8 cellular contexts compared by ENCODE assay signal in genomic region chr6:118708736-118709135, GRCh38. TPM values are rescaled to one million over a fixed set of nuclear protein-coding genes. Genes with fewer than 3 reads are reported as not detected.
DNase-seq lines count a peak whose midpoint lies in the region; ATAC-seq and TF ChIP-seq lines count a peak whose summit lies in the region.

No MANE protein-coding gene starts in this region.

- intact Hi-C loops in sigmoid colon (cut with DNase I), result no loop called here

- peak; percentile 21 to 28 for ATAC-seq in activated CD4-positive, CD25-positive, alpha-beta regulatory T cell treated with anti-CD3 and anti-CD28 coated beads, Interleukin-2, amount 50 U/mL, for 24 hours

- H3K9me3 ChIP-seq in MM.1S (replicated peaks; ENCODE audit: insufficient read depth, low read length) (no peaks in the 10 kb centered on the region), sigmoid colon (no peaks in the 10 kb centered on the region)

- no peaks in the 10 kb centered on the region for H4K20me1 ChIP-seq in MM.1S (ENCODE audit: insufficient read depth, low read length)

- H3K27me3 ChIP-seq in MM.1S (replicated peaks; ENCODE audit: insufficient read depth, low read length) (no peaks in the 10 kb centered on the region), sigmoid colon (no peaks in the 10 kb centered on the region)

- H3K27me3 Mint-ChIP-seq in endothelial cell (ENCODE audit: unreplicated experiment), result peaks cover 11% of the 10 kb centered on the region

- H3K4me1 Mint-ChIP-seq in endothelial cell (ENCODE audit: unreplicated experiment), result peaks cover 34% of the 10 kb centered on the region

- H3K79me2 ChIP-seq in MM.1S (ENCODE audit: low read length), result no peaks in the 10 kb centered on the region

- H3K4me2 ChIP-seq in MM.1S (ENCODE audit: low read depth, low read length), result peak overlapping the region; percentile 68

- peak overlapping the region; percentile 94 for H3K27ac Mint-ChIP-seq in endothelial cell (ENCODE audit: unreplicated experiment)

- H3F3A ChIP-seq in MM.1S (ENCODE audit: insufficient read depth, low read length), result peaks cover 14% of the 10 kb centered on the region; the same call in 1 of the 2 replicates

- H3K9me2 ChIP-seq in MM.1S (replicated peaks; ENCODE audit: insufficient read depth, low read length), result no peaks in the 10 kb centered on the region

- 30 to 40% methylated on average over 5 of the region's 5 CpGs for WGBS in sigmoid colon, 2 donors

- TF ChIP-seq CTCF in MM.1S (IDR thresholded peaks at IDR 0.05; ENCODE audit: low read length), result no peak
- TF ChIP-seq CTCF in endothelial cell (IDR thresholded peaks at IDR 0.05; ENCODE audit: unreplicated experiment), result no peak
- TF ChIP-seq CTCF in sigmoid colon (IDR thresholded peaks at IDR 0.05), result no peak

- no peaks in the 10 kb centered on the region for H3K36me3 Mint-ChIP-seq in endothelial cell (ENCODE audit: low read depth, unreplicated experiment)

- DNase-seq in activated CD4-positive, CD25-positive, alpha-beta regulatory T cell (lab: John Stamatoyannopoulos, UW), result no peak
- DNase-seq in MM.1S (no peak), endothelial cell (ENCODE audit: low spot score) (no peak), sigmoid colon (no peak), HT-29 (ENCODE audit: low spot score) (no peak), nucleus accumbens (lab: John Stamatoyannopoulos, UW) (no peak), NCI-H128 (lab: John Stamatoyannopoulos, UW; ENCODE audit: unreplicated experiment) (no peak)

- H2AFZ ChIP-seq in MM.1S (ENCODE audit: low read length), result peak overlapping the region; percentile 61

- no peak for TF ChIP-seq EP300 in sigmoid colon (IDR thresholded peaks at IDR 0.05)

- H3K4me3 Mint-ChIP-seq in endothelial cell (ENCODE audit: unreplicated experiment), result peak overlapping the region; percentile 88

- H3K9me3 Mint-ChIP-seq in endothelial cell (ENCODE audit: unreplicated experiment), result no peaks in the 10 kb centered on the region

- TF ChIP-seq POLR2A in sigmoid colon (IDR thresholded peaks at IDR 0.05), result no peak

- H3K4me3 ChIP-seq in MM.1S (ENCODE audit: low read length) (peak overlapping the region; percentile 55), sigmoid colon (peak overlapping the region in 3 of 4 donors; percentile 24 to 39 (median 34))

- peak overlapping the region; percentile 26; the same call in 1 of the 2 replicates for H3K9ac ChIP-seq in MM.1S (ENCODE audit: low read length)

- H3K27ac ChIP-seq in MM.1S (ENCODE audit: low read length) (peak overlapping the region; percentile 38; the same call in 1 of the 2 replicates), sigmoid colon (peak overlapping the region; percentile 38 to 56 (median 44))

- no peaks in the 10 kb centered on the region for H3K36me3 ChIP-seq in MM.1S (replicated peaks; ENCODE audit: insufficient read depth, low read length)
- H3K36me3 ChIP-seq in sigmoid colon, result no peaks in the 10 kb centered on the region

- H3K4me1 ChIP-seq in MM.1S (ENCODE audit: low read length), result peaks cover 37% of the 10 kb centered on the region
- H3K4me1 ChIP-seq in sigmoid colon, result peaks cover 0 to 33% (median 21%) of the 10 kb centered on the region in 4 donors

RNA-seq across cellular contexts. Expression of gene CEP85L, which starts 57.3 kb away (rescaled TPM):
- total RNA-seq in endothelial cell (ENCODE audit: unreplicated experiment), result 22.2 TPM
- 10 to 100 TPM; 12.8 to 17.4 (median 15.6) TPM for total RNA-seq in sigmoid colon
- 1 to 10 TPM in 1 of 3 donors, under 1 TPM in 2; 0.23 to 2.9 (median 0.60) TPM for polyA plus RNA-seq in sigmoid colon
- 0.05 and 0.13 TPM in 2 replicates for total RNA-seq in HT-29 (2014; rRNA removed; shearing (Covaris generic))

Comparison
In these comparisons a context has a peak if more than half of its experiments do, and no peak if none do; other contexts are left out.
1. RNA of gene CEP85L, which starts 57.3 kb away (total RNA-seq): 22.2 TPM in endothelial cell (single experiment) and 12.8 to 17.4 TPM in sigmoid colon; 0.05 to 0.13 TPM in HT-29; every median in the first group is over 10 times any median in the second.